31 cellular contexts compared by ENCODE assay signal in genomic region chr11:18461909-18462308, GRCh38. TPM values are rescaled to one million over a fixed set of nuclear protein-coding genes. Genes with fewer than 3 reads are reported as not detected.
"Had no signal": no experiment of that assay in that cellular context is flagged by ENCODE, and none has a peak within 500 bp of the region (broad histone marks: within the 10 kb centered on the region; RNA-seq: fewer than 3 reads in every experiment).

No MANE protein-coding gene starts in this region.

- H3K9me3 Mint-ChIP-seq: activated naive CD4-positive, alpha-beta T cell treated with anti-CD3 and anti-CD28 coated beads, Interleukin-2, amount 10 ng/mL, durations not matched to agents 7 days and 5 days; activated T-helper 2 cell treated with anti-CD3 and anti-CD28 coated beads, Interferon-gamma antibody, Interleukin-2, Interleukin-4, amounts not matched to agents 10 μg/mL and 5 μg/mL and 100 μg/mL, durations not matched to agents 14 hours and 24 hours and 36 hours; brain; T-helper 1 cell treated with Interleukin-12 subunit alpha and Interleukin-12 subunit beta and Interleukin-4 antibody, amounts not matched to agents 30 μg/mL and 1 μg/mL, for 36 hours; T-helper 2 cell treated with Interferon-gamma antibody and Interleukin-4, amounts not matched to agents 5 μg/mL and 100 μg/mL, for 36 hours had no signal

- H3K27me3 Mint-ChIP-seq: activated naive CD4-positive, alpha-beta T cell treated with anti-CD3 and anti-CD28 coated beads, Interleukin-2, amount 10 ng/mL, durations not matched to agents 7 days and 5 days; brain had no signal

- H3K4me3 Mint-ChIP-seq: activated naive CD4-positive, alpha-beta T cell treated with anti-CD3 and anti-CD28 coated beads, Interleukin-2, amount 10 ng/mL, durations not matched to agents 7 days and 5 days; brain; T-helper 1 cell treated with Interleukin-12 subunit alpha and Interleukin-12 subunit beta and Interleukin-4 antibody, amounts not matched to agents 30 μg/mL and 1 μg/mL, for 36 hours; T-helper 2 cell treated with Interferon-gamma antibody and Interleukin-4, amounts not matched to agents 5 μg/mL and 100 μg/mL, for 36 hours had no signal

- H3K36me3 ChIP-seq: Peyer's patch, SJSA1 had no signal

- H3K27ac Mint-ChIP-seq: activated naive CD4-positive, alpha-beta T cell treated with anti-CD3 and anti-CD28 coated beads, Interleukin-2, amount 10 ng/mL, durations not matched to agents 7 days and 5 days; activated T-helper 2 cell treated with anti-CD3 and anti-CD28 coated beads, Interferon-gamma antibody, Interleukin-2, Interleukin-4, amounts not matched to agents 10 μg/mL and 5 μg/mL and 100 μg/mL, durations not matched to agents 14 hours and 24 hours and 36 hours; brain; T-helper 1 cell treated with Interleukin-12 subunit alpha and Interleukin-12 subunit beta and Interleukin-4 antibody, amounts not matched to agents 30 μg/mL and 1 μg/mL, for 36 hours; T-helper 2 cell treated with Interferon-gamma antibody and Interleukin-4, amounts not matched to agents 5 μg/mL and 100 μg/mL, for 36 hours had no signal

- DNase-seq: activated gamma-delta T cell; activated naive CD4-positive, alpha-beta T cell treated with anti-CD3 and anti-CD28 coated beads, Interleukin-2, amount 10 ng/mL, durations not matched to agents 7 days and 5 days; anterior cingulate cortex; caudate nucleus; MM.1S; MV-4-11; NCI-H1092; NCI-H146; NCI-H187; NCI-H2029 treated with DMSO at 0.1 percent for 48 hours; NCI-H2107; NCI-H2171; NCI-H510A; NCI-H526; NCI-H748 treated with DMSO at 0.1 percent for 48 hours; NK-92 treated with Interleukin-12 subunit alpha and Interleukin-12 subunit beta, amount 100 ng/mL, for 24 hours; PC-3; Peyer's patch; RPMI8226; SHP77 treated with DMSO at 0.1 percent for 48 hours; SK-N-SH had no signal

- H3K4me3 ChIP-seq: Peyer's patch, SJSA1 had no signal

- H3K9ac ChIP-seq: KMS-11, SK-N-SH had no signal

- H3K27me3 ChIP-seq: Peyer's patch, SJSA1 had no signal

- H3K4me1 Mint-ChIP-seq: activated naive CD4-positive, alpha-beta T cell treated with anti-CD3 and anti-CD28 coated beads, Interleukin-2, amount 10 ng/mL, durations not matched to agents 7 days and 5 days; brain had no signal

- H3K4me1 ChIP-seq: Peyer's patch, SJSA1 had no signal

- H3K36me3 Mint-ChIP-seq: activated naive CD4-positive, alpha-beta T cell treated with anti-CD3 and anti-CD28 coated beads, Interleukin-2, amount 10 ng/mL, durations not matched to agents 7 days and 5 days; brain had no signal

- H3K27ac ChIP-seq: KMS-11, Peyer's patch, SJSA1 had no signal

- H3K9me3 ChIP-seq: Peyer's patch, SJSA1, SK-N-SH had no signal

- H3K4me2 ChIP-seq: SK-N-SH had no signal

- ATAC-seq: PC-3 had no signal

RNA-seq across cellular contexts. Expression of gene LDHAL6A, which starts 6.3 kb away (rescaled TPM):
- total RNA-seq: activated CD8-positive, alpha-beta memory T cell treated with anti-CD3 and anti-CD28 coated beads for 36 hours; activated T-helper 2 cell treated with anti-CD3 and anti-CD28 coated beads, Interferon-gamma antibody, Interleukin-2, Interleukin-4, amounts not matched to agents 10 μg/mL and 5 μg/mL and 100 μg/mL, durations not matched to agents 14 hours and 24 hours and 36 hours; bronchial epithelial cell; LHCN-M2; PC-3; Peyer's patch; SJSA1 had no signal

RNA-seq across cellular contexts. Expression of gene LDHC, which starts 49.8 kb away (rescaled TPM):
- total RNA-seq: activated CD8-positive, alpha-beta memory T cell treated with anti-CD3 and anti-CD28 coated beads for 36 hours; activated T-helper 2 cell treated with anti-CD3 and anti-CD28 coated beads, Interferon-gamma antibody, Interleukin-2, Interleukin-4, amounts not matched to agents 10 μg/mL and 5 μg/mL and 100 μg/mL, durations not matched to agents 14 hours and 24 hours and 36 hours; cerebellum; LHCN-M2; Peyer's patch had no signal
